ENCODE assay signal across 8 cellular contexts in the genomic region with DNA sequence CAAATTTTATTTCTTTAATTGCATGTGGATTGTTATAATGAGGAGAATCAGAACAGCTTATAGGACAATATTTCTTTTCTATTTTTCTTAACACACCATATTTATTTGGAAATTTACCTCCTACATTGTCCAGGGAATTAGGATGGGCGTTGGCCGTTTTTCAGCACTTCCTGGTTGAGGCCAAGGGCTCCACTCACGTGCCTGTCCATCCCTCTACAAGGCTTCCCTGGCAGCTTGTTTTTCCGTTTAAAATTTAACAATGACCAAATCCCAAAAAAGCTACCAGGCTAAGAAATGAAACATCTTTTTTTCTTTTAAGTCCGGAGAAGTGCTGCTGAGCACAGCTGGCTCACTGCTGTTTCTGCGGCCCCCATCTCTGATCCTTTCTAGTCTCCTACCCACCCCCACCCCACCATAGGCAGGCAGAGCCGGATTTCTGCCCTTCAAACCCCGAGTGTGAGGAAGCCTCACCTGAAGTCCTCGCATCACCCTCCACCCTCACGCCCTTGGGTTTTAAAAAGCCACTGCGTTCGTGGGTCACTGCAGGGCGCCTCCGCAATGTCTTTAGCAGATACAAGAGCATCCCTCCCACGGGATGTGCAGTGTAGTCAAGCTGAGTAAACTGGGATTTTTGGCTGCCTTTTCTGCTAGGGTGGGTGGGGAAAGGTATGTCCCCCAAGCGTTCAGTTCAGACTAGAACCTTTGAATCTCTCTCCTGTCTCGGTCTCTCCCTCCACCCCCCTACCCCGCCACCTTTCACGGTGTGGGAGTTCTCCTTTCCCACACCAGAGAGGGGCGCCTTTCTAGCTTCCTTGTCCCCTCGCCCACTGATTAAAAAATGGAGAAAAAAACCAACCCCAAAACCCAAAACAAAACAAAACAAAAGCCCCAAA. TPM values are rescaled to one million over a fixed set of nuclear protein-coding genes. Genes with fewer than 3 reads are reported as not detected.
DNase-seq lines count a peak whose midpoint lies in the region; ATAC-seq and TF ChIP-seq lines count a peak whose summit lies in the region.

No MANE protein-coding gene starts in this region.

- peak overlapping the region; percentile 94 to 97 (median 95) for H3K4me3 Mint-ChIP-seq in nephron

- H3K4me1 ChIP-seq in fibroblast of lung (ENCODE audit: control insufficient read depth, extremely low read depth, insufficient read depth, low read length): no peaks in the 10 kb centered on the region

- H3K4me3 ChIP-seq in WERI-Rb-1 (ENCODE audit: low read depth, low read length) (peak overlapping the region; percentile 30), fibroblast of lung (replicated peaks in 1 of 4; ENCODE audit: control extremely low read depth in 1 of 4, insufficient read depth in 1 of 4, low read depth in 3 of 4, low read length in 4 of 4) (peak overlapping the region; percentile 61 to 85 (median 76))

- H3K9me3 Mint-ChIP-seq in nephron: peaks cover 4% of the 10 kb centered on the region

- H3K27ac ChIP-seq in WERI-Rb-1: no peak overlapping the region
- peak overlapping the region; percentile 77 for H3K27ac ChIP-seq in fibroblast of lung (ENCODE audit: insufficient read depth, low read length)

- H3K9me3 ChIP-seq in WERI-Rb-1 (ENCODE audit: severe bottlenecking): no peaks in the 10 kb centered on the region
- H3K9me3 ChIP-seq in fibroblast of lung (ENCODE audit: control insufficient read depth, insufficient read depth, low read depth, low read length): no peaks in the 10 kb centered on the region

- H3K79me2 ChIP-seq in fibroblast of lung (ENCODE audit: control insufficient read depth, insufficient read depth, low read length): no peaks in the 10 kb centered on the region

- H3K36me3 ChIP-seq in WERI-Rb-1: no peaks in the 10 kb centered on the region
- H3K36me3 ChIP-seq in fibroblast of lung (ENCODE audit: control insufficient read depth, insufficient read depth, low read length): no peaks in the 10 kb centered on the region

- H4K20me1 ChIP-seq in fibroblast of lung (ENCODE audit: control insufficient read depth, extremely low read depth, insufficient read depth, low read length): no peaks in the 10 kb centered on the region

- peak overlapping the region; percentile 94 to 97 (median 95) for H3K27ac Mint-ChIP-seq in nephron

- peak overlapping the region; percentile 82 for H2AFZ ChIP-seq in fibroblast of lung (ENCODE audit: low read length)

- H3K4me1 Mint-ChIP-seq in nephron: peaks cover 16% of the 10 kb centered on the region

- H3K27me3 Mint-ChIP-seq in nephron (ENCODE audit: low read depth): peaks cover 28% of the 10 kb centered on the region

- ATAC-seq in HG02759 (IDR thresholded peaks at IDR 0.05; ENCODE audit: unreplicated experiment): peak; percentile 22

- no peak for TF ChIP-seq CTCF in WERI-Rb-1 (IDR thresholded peaks at IDR 0.05; ENCODE audit: low read depth, low read length)
- no peak for TF ChIP-seq CTCF in fibroblast of lung (conservative IDR thresholded peaks at IDR 0.05 in 1 of 2, IDR thresholded peaks at IDR 0.05 in 1 of 2; ENCODE audit: low read depth in 1 of 2, low read length in 2 of 2)
- no peak for TF ChIP-seq CTCF in nephron (IDR thresholded peaks at IDR 0.05; ENCODE audit: unreplicated experiment in 3 of 3)

- H3K4me2 ChIP-seq in fibroblast of lung (ENCODE audit: extremely low read depth, insufficient read depth, low read length): peak overlapping the region; percentile 86

- H3K9ac ChIP-seq in fibroblast of lung (ENCODE audit: insufficient read depth, low read length): peak overlapping the region; percentile 85

- H3K36me3 Mint-ChIP-seq in nephron (ENCODE audit: low read depth): no peaks in the 10 kb centered on the region

- intact Hi-C loops in posterior vena cava (cut with DNase I): no loop called here

- H3K27me3 ChIP-seq in WERI-Rb-1 (ENCODE audit: insufficient read depth, low read depth, severe bottlenecking) (no peaks in the 10 kb centered on the region), fibroblast of lung (ENCODE audit: control insufficient read depth, insufficient read depth, low read length) (no peaks in the 10 kb centered on the region)

- peak; percentile 60 for DNase-seq in NCI-H2171 treated with DMSO at 0.1 percent for 48 hours (lab: John Stamatoyannopoulos, UW)
- DNase-seq in NCI-H2171 (lab: John Stamatoyannopoulos, UW): no peak
- no peak for DNase-seq in WERI-Rb-1
- peak; percentile 22 to 53 for DNase-seq in fibroblast of lung (ENCODE audit: low read depth in 2 of 2)
- DNase-seq in posterior vena cava (ENCODE audit: low spot score): no peak
- no peak for DNase-seq in NCI-H2196 (lab: John Stamatoyannopoulos, UW; ENCODE audit: unreplicated experiment)

RNA-seq across cellular contexts. Expression of gene FAR2, which starts 0.8 kb away (rescaled TPM):
- total RNA-seq in fibroblast of lung (5.4 and 9.2 TPM in 2 replicates), posterior vena cava (10 to 100 TPM in 1 of 2 donors, 1 to 10 TPM in 1; 9.6 to 10.3 TPM)
- 7.7 and 10.2 TPM in 2 replicates for polyA plus RNA-seq in fibroblast of lung
- 5.6 and 7.8 TPM in 2 replicates for polyA plus RNA-seq in fibroblast of lung (2012)
- polyA minus RNA-seq in fibroblast of lung (ENCODE audit: low replicate concordance): 5.1 and 13.2 TPM in 2 replicates

Comparison
In these comparisons a context has a peak if more than half of its experiments do, and no peak if none do; other contexts are left out.
1. DNase-seq: peak in NCI-H2171 treated with DMSO at 0.1 percent for 48 hours (single experiment) and fibroblast of lung (2 of 2); none in NCI-H2171 (single experiment), WERI-Rb-1 (single experiment), posterior vena cava (single experiment) and NCI-H2196 (single experiment).